ENCODE assay signal across 23 cellular contexts in genomic region chr5:53937467-53937866, GRCh38.
"Had no signal": no experiment of that assay in that cellular context is flagged by ENCODE, and none has a peak within 500 bp of the region (broad histone marks: within the 10 kb centered on the region; RNA-seq: fewer than 3 reads in every experiment).

No MANE protein-coding gene starts in this region.

- H3K4me3 Mint-ChIP-seq: mesothelial cell of epicardium; naive B cell; natural killer cell; stimulated activated effector memory CD8-positive, alpha-beta T cell treated with anti-CD3 and anti-CD28 coated beads, Interleukin-12 subunit alpha, Interleukin-12 subunit beta, amount 100 ng/mL, for 72 hours; stimulated activated naive CD8-positive, alpha-beta T cell treated with anti-CD3 and anti-CD28 coated beads, Interleukin-15, Interleukin-2, amounts not matched to agents 100 ng/mL and 50 ng/mL, for 24 hours had no signal

- H3K36me3 Mint-ChIP-seq: natural killer cell; stimulated activated effector memory CD8-positive, alpha-beta T cell treated with anti-CD3 and anti-CD28 coated beads, Interleukin-12 subunit alpha, Interleukin-12 subunit beta, amount 100 ng/mL, for 72 hours had no signal

- H3K9me3 ChIP-seq: left lung, ovary, sigmoid colon, spleen, suprapubic skin, thoracic aorta, tibial artery, upper lobe of right lung had no signal

- ATAC-seq: left lung; natural killer cell; stimulated activated effector memory CD8-positive, alpha-beta T cell treated with anti-CD3 and anti-CD28 coated beads, Interleukin-12 subunit alpha, Interleukin-12 subunit beta, amount 100 ng/mL, for 72 hours; upper lobe of right lung had no signal

- H3K4me1 Mint-ChIP-seq: stimulated activated effector memory CD8-positive, alpha-beta T cell treated with anti-CD3 and anti-CD28 coated beads, Interleukin-12 subunit alpha, Interleukin-12 subunit beta, amount 100 ng/mL, for 72 hours had no signal

- H3K4me1 ChIP-seq: left lung, upper lobe of right lung had no signal

- FAIRE-seq: keratinocyte, small intestine, urothelium cell line had no signal

- H3K36me3 ChIP-seq: left lung, ovary, sigmoid colon, suprapubic skin, thoracic aorta, tibial artery, upper lobe of right lung had no signal

- H3K27ac ChIP-seq: left lung, ovary, sigmoid colon, spleen, suprapubic skin, thoracic aorta, upper lobe of right lung had no signal

- H3K27me3 Mint-ChIP-seq: naive B cell; stimulated activated naive CD8-positive, alpha-beta T cell treated with anti-CD3 and anti-CD28 coated beads, Interleukin-15, Interleukin-2, amounts not matched to agents 100 ng/mL and 50 ng/mL, for 24 hours had no signal

- H3K9me3 Mint-ChIP-seq: mesothelial cell of epicardium; naive B cell; natural killer cell; stimulated activated effector memory CD8-positive, alpha-beta T cell treated with anti-CD3 and anti-CD28 coated beads, Interleukin-12 subunit alpha, Interleukin-12 subunit beta, amount 100 ng/mL, for 72 hours; stimulated activated naive CD8-positive, alpha-beta T cell treated with anti-CD3 and anti-CD28 coated beads, Interleukin-15, Interleukin-2, amounts not matched to agents 100 ng/mL and 50 ng/mL, for 24 hours had no signal

- DNase-seq: hippocampal formation; kidney glomerular epithelial cell; left lung; mesendoderm; naive B cell; natural killer cell; sigmoid colon; small intestine; spleen; stimulated activated CD4-positive, alpha-beta T cell treated with anti-CD3 and anti-CD28 coated beads, Interleukin-4, amount 100 ng/mL, for 24 hours; stimulated activated naive CD4-positive, alpha-beta T cell; upper lobe of right lung had no signal

- H3K27ac Mint-ChIP-seq: naive B cell; natural killer cell; progenitor cell of endocrine pancreas; stimulated activated effector memory CD8-positive, alpha-beta T cell treated with anti-CD3 and anti-CD28 coated beads, Interleukin-12 subunit alpha, Interleukin-12 subunit beta, amount 100 ng/mL, for 72 hours; stimulated activated naive CD8-positive, alpha-beta T cell treated with anti-CD3 and anti-CD28 coated beads, Interleukin-15, Interleukin-2, amounts not matched to agents 100 ng/mL and 50 ng/mL, for 24 hours had no signal

- H3K4me3 ChIP-seq: left lung, lung, ovary, sigmoid colon, spleen, suprapubic skin, thoracic aorta, tibial artery, upper lobe of right lung had no signal

- H3K27me3 ChIP-seq: left lung, ovary, sigmoid colon, spleen, suprapubic skin, tibial artery, upper lobe of right lung had no signal
